In the genomic region with DNA sequence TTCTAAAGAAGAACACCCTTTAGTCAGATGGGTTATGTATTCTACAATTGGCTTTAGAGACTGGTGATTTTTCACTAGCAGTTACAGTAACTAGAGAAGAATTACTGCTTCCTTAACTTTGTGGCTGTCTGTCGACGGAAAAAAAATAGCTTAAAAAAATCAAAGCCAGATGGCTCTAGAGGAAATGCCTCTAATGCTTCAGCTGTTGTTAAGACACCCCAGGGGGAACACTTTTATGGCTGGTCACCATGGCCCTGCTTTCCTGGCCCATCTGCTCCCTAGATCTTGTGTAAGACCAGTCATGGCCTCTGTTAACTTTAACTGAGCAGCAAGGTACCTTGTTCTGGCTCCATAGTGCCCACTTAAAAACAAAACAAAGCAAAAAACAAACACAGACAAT, we compare ENCODE assay signal across 11 cellular contexts.
DNase-seq lines count a peak whose midpoint lies in the region; ATAC-seq and TF ChIP-seq lines count a peak whose summit lies in the region.
"Had no signal": no experiment of that assay in that cellular context is flagged by ENCODE, and none has a peak within 500 bp of the region (broad histone marks: within the 10 kb centered on the region; RNA-seq: fewer than 3 reads in every experiment).

No MANE protein-coding gene starts in this region.

- CTCF ChIA-PET in activated CD4-positive, alpha-beta memory T cell treated with anti-CD3 and anti-CD28 coated beads, Interleukin-2, amount 10 ng/mL, durations not matched to agents 7 days and 5 days (lab: Charles Lee): no interaction called here

- H3K36me3 ChIP-seq in GM23248 (ENCODE audit: low read depth): no peaks in the 10 kb centered on the region
- H3K36me3 ChIP-seq in vagina: no peaks in the 10 kb centered on the region
- H3K36me3 ChIP-seq in uterus: no peaks in the 10 kb centered on the region
- H3K36me3 ChIP-seq in left lung: no peaks in the 10 kb centered on the region

- DNase-seq in A172 (ENCODE audit: low spot score) (peak; percentile 66), GM23248 (peak; percentile 89), amniotic epithelial cell (ENCODE audit: low read depth) (peak; percentile 17), hepatic stellate cell (ENCODE audit: low spot score) (peak; percentile 73), vagina (ENCODE audit: extremely low spot score in 2 of 2) (no peak), uterus (no peak), left lung (no peak)
- DNase-seq in activated CD4-positive, alpha-beta memory T cell treated with anti-CD3 and anti-CD28 coated beads, Interleukin-2, amount 10 ng/mL, durations not matched to agents 7 days and 5 days: no peak
- DNase-seq: amygdala, left cardiac atrium, NCI-H1048 had no signal

- peak overlapping the region; percentile 41 for H3K4me2 ChIP-seq in GM23248 (ENCODE audit: unreplicated experiment)

- no peak overlapping the region for H3K27ac Mint-ChIP-seq in activated CD4-positive, alpha-beta memory T cell treated with anti-CD3 and anti-CD28 coated beads, Interleukin-2, amount 10 ng/mL, durations not matched to agents 7 days and 5 days

- H3F3A ChIP-seq in GM23248 (ENCODE audit: insufficient read depth): peaks cover 16% of the 10 kb centered on the region

- H3K27ac ChIP-seq in GM23248 (peak overlapping the region; percentile 63), vagina (no peak overlapping the region), uterus (no peak overlapping the region), left lung (no peak overlapping the region)

- no peaks in the 10 kb centered on the region for H3K27me3 Mint-ChIP-seq in activated CD4-positive, alpha-beta memory T cell treated with anti-CD3 and anti-CD28 coated beads, Interleukin-2, amount 10 ng/mL, durations not matched to agents 7 days and 5 days

- TF ChIP-seq POLR2A in vagina (IDR thresholded peaks at IDR 0.05): no peak
- TF ChIP-seq POLR2A in uterus (IDR thresholded peaks at IDR 0.05): no peak

- no peaks in the 10 kb centered on the region for H3K36me3 Mint-ChIP-seq in activated CD4-positive, alpha-beta memory T cell treated with anti-CD3 and anti-CD28 coated beads, Interleukin-2, amount 10 ng/mL, durations not matched to agents 7 days and 5 days (ENCODE audit: low read depth)

- H3K4me1 ChIP-seq in GM23248 (ENCODE audit: insufficient read depth): peaks cover 28% of the 10 kb centered on the region
- no peaks in the 10 kb centered on the region for H3K4me1 ChIP-seq in vagina
- no peaks in the 10 kb centered on the region for H3K4me1 ChIP-seq in uterus
- H3K4me1 ChIP-seq in left lung: no peaks in the 10 kb centered on the region

- no peaks in the 10 kb centered on the region for H3K4me1 Mint-ChIP-seq in activated CD4-positive, alpha-beta memory T cell treated with anti-CD3 and anti-CD28 coated beads, Interleukin-2, amount 10 ng/mL, durations not matched to agents 7 days and 5 days

- in situ Hi-C loops in GM23248 (cut with MboI): loop anchor here (25.0 kb wide), 1 partner anchor 809 kb away; no protein-coding TSS in a partner anchor

- no peaks in the 10 kb centered on the region for H4K20me1 ChIP-seq in GM23248 (ENCODE audit: insufficient read depth)

- POLR2A ChIA-PET in activated CD4-positive, alpha-beta memory T cell treated with anti-CD3 and anti-CD28 coated beads, Interleukin-2, amount 10 ng/mL, durations not matched to agents 7 days and 5 days (lab: Charles Lee): no interaction called here

- ATAC-seq in left lung: no peak
- ATAC-seq: left cardiac atrium had no signal

- TF ChIP-seq CTCF in vagina (IDR thresholded peaks at IDR 0.05): no peak
- no peak for TF ChIP-seq CTCF in uterus (IDR thresholded peaks at IDR 0.05)
- TF ChIP-seq CTCF in left lung (IDR thresholded peaks at IDR 0.05): no peak

- H3K4me3 Mint-ChIP-seq in activated CD4-positive, alpha-beta memory T cell treated with anti-CD3 and anti-CD28 coated beads, Interleukin-2, amount 10 ng/mL, durations not matched to agents 7 days and 5 days: no peak overlapping the region

- H2AFZ ChIP-seq in GM23248: peak overlapping the region; percentile 39

- no peaks in the 10 kb centered on the region for H3K27me3 ChIP-seq in GM23248 (replicated peaks; ENCODE audit: insufficient read depth)
- no peaks in the 10 kb centered on the region for H3K27me3 ChIP-seq in vagina
- H3K27me3 ChIP-seq in uterus: no peaks in the 10 kb centered on the region
- H3K27me3 ChIP-seq in left lung: no peaks in the 10 kb centered on the region

- H3K4me3 ChIP-seq in GM23248 (0 out of 2 replicates have a peak overlapping the region, but pooled peaks have one; percentile 5), vagina (no peak overlapping the region), uterus (no peak overlapping the region), left lung (no peak overlapping the region)

- WGBS in GM23248 (ENCODE audit: low coverage in 1 of 2, low lambda C conversion rate in 2 of 2, missing lambda C conversion rate in 2 of 2), 2 experiments: 0% methylated on average over 2 of the region's 2 CpGs

- 0 out of 2 replicates have a peak overlapping the region, but pooled peaks have one; percentile 11 for H3K9ac ChIP-seq in GM23248

- no peaks in the 10 kb centered on the region for H3K9me2 ChIP-seq in GM23248 (ENCODE audit: insufficient read depth)

- H3K79me2 ChIP-seq in GM23248 (ENCODE audit: insufficient read depth): no peaks in the 10 kb centered on the region

- H3K9me3 ChIP-seq in GM23248 (ENCODE audit: low read depth) (no peaks in the 10 kb centered on the region), vagina (no peaks in the 10 kb centered on the region), uterus (no peaks in the 10 kb centered on the region), left lung (no peaks in the 10 kb centered on the region)

- intact Hi-C loops in vagina (cut with DNase I) (no loop called here), uterus (cut with DNase I; ENCODE audit: low total_unique reads) (no loop called here), left lung (cut with DNase I) (no loop called here)

- peaks cover 2% of the 10 kb centered on the region for H3K9me3 Mint-ChIP-seq in activated CD4-positive, alpha-beta memory T cell treated with anti-CD3 and anti-CD28 coated beads, Interleukin-2, amount 10 ng/mL, durations not matched to agents 7 days and 5 days

Comparison
In these comparisons a context has a peak if more than half of its experiments do, and no peak if none do; other contexts are left out.
1. DNase-seq: peak in A172 (single experiment), GM23248 (single experiment), amniotic epithelial cell (single experiment) and hepatic stellate cell (single experiment); none in vagina (0 of 2), uterus (0 of 2), left lung (0 of 2) and activated CD4-positive, alpha-beta memory T cell treated with anti-CD3 and anti-CD28 coated beads, Interleukin-2, amount 10 ng/mL, durations not matched to agents 7 days and 5 days (single experiment).